ENCODE assay signal across 9 cellular contexts in the genomic region with DNA sequence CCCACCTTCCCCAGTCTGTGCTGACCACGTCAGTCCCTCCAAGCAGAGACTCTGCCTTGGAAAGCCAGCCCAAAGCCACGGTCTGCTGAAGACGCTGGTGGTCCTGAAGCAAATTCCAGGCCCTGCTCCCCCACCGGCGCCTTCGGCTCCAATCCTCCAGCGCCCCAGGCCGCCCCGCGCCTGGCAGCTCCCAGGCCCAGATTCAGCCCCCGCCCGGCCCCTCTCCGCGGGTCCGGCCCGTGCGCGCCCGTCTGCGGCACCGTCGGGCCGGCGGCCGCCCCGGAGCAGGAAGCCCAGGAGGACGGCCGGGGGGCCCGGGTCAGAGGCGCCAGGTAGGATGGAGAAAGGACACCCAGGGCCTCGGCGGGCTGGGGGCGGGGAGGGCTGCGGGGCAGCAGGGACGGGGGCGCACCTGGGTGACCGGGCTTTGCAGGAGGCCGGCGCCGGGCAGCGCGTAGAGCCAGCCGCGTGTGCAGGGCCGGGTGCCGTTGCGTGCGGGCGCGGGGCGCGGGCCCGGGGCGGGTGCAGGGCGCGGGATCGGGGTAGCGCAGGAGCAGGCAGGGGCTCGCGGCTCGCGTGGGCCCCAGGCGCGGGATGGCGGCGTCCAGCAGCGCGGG. TPM values are rescaled to one million over a fixed set of nuclear protein-coding genes. Genes with fewer than 3 reads are reported as not detected.
DNase-seq lines count a peak whose midpoint lies in the region; ATAC-seq and TF ChIP-seq lines count a peak whose summit lies in the region.
"Had no signal": no experiment of that assay in that cellular context is flagged by ENCODE, and none has a peak within 500 bp of the region (broad histone marks: within the 10 kb centered on the region; RNA-seq: fewer than 3 reads in every experiment).

No MANE protein-coding gene starts in this region.

- no peak overlapping the region for H2BK120ac ChIP-seq in trophoblast cell (ENCODE audit: insufficient read depth, low read length, poor library complexity)

- H3K4ac ChIP-seq in trophoblast cell (ENCODE audit: low read depth, low read length): no peak overlapping the region

- no peaks in the 10 kb centered on the region for H4K20me1 ChIP-seq in PC-9 (ENCODE audit: insufficient read depth)

- H3K4me2 ChIP-seq in PC-9 (peak overlapping the region; percentile 73), trophoblast cell (ENCODE audit: low read length) (peak overlapping the region; percentile 72)

- DNase-seq in Daoy (ENCODE audit: low read depth) (peak; percentile 4), PC-9 (no peak), heart right ventricle (no peak), trophoblast cell (no peak), anterior cingulate cortex (lab: John Stamatoyannopoulos, UW) (no peak), NCI-H1694 treated with DMSO at 0.1 percent for 48 hours (lab: John Stamatoyannopoulos, UW) (no peak), head of caudate nucleus (no peak)
- no peak for DNase-seq in stimulated activated CD4-positive, alpha-beta T cell treated with anti-CD3 and anti-CD28 coated beads, Interleukin-12 subunit alpha, Interleukin-12 subunit beta, amount 100 ng/mL, for 4 hours
- DNase-seq: SIG-M5 had no signal

- H3K18ac ChIP-seq in trophoblast cell (ENCODE audit: low read length): no peak overlapping the region

- CTCF ChIA-PET in PC-9 (lab: Charles Lee): interaction anchor here (1.0 kb wide), 1 partner anchor 463 kb away, joined by 3 read pairs; no protein-coding TSS in a partner anchor

- no peak overlapping the region for H3K14ac ChIP-seq in trophoblast cell (ENCODE audit: low read length)

- H3K4me1 ChIP-seq in PC-9 (replicated peaks; ENCODE audit: insufficient read depth): peaks cover 10% of the 10 kb centered on the region; the same call in 1 of the 2 replicates
- peaks cover 0 to 14% (median 5%) of the 10 kb centered on the region in 9 donors for H3K4me1 ChIP-seq in heart right ventricle
- peaks cover 8 to 9% of the 10 kb centered on the region in 2 experiments for H3K4me1 ChIP-seq in trophoblast cell (ENCODE audit: control insufficient read depth in 1 of 2, insufficient read depth in 2 of 2, low read length in 2 of 2)

- H3K27ac ChIP-seq in PC-9 (no peak overlapping the region), heart right ventricle (no peak overlapping the region), trophoblast cell (ENCODE audit: low read depth, low read length) (no peak overlapping the region)

- no peak overlapping the region for H4K91ac ChIP-seq in trophoblast cell (ENCODE audit: low read depth, low read length)

- peaks cover 10% of the 10 kb centered on the region for H3F3A ChIP-seq in PC-9 (ENCODE audit: insufficient read depth, low read depth)

- no peak overlapping the region for H2BK5ac ChIP-seq in trophoblast cell (ENCODE audit: low read depth, low read length, poor library complexity)

- H3K36me3 ChIP-seq in PC-9 (ENCODE audit: low read depth) (no peaks in the 10 kb centered on the region), heart right ventricle (no peaks in the 10 kb centered on the region), trophoblast cell (ENCODE audit: control insufficient read depth in 1 of 2, insufficient read depth in 2 of 2, low read length in 2 of 2) (no peaks in the 10 kb centered on the region)

- H3K79me1 ChIP-seq in trophoblast cell (ENCODE audit: low read length): no peaks in the 10 kb centered on the region

- H3K23ac ChIP-seq in trophoblast cell (ENCODE audit: low read length): no peak overlapping the region

- no peak overlapping the region for H4K8ac ChIP-seq in trophoblast cell (ENCODE audit: low read depth, low read length)

- H3K79me2 ChIP-seq in PC-9 (ENCODE audit: low read depth) (no peaks in the 10 kb centered on the region), trophoblast cell (ENCODE audit: control insufficient read depth, insufficient read depth, low read length, poor library complexity) (no peaks in the 10 kb centered on the region)

- H3K9me3 ChIP-seq in PC-9 (ENCODE audit: insufficient read depth, low read depth): no peaks in the 10 kb centered on the region
- H3K9me3 ChIP-seq in heart right ventricle: peaks cover 0 to 4% (median 0%) of the 10 kb centered on the region in 11 donors
- H3K9me3 ChIP-seq in trophoblast cell (ENCODE audit: insufficient read depth, low read depth, low read length): peaks cover 7% of the 10 kb centered on the region

- intact Hi-C loops in PC-9 (cut with micrococcal nuclease; ENCODE audit: unreplicated experiment): no loop called here
- intact Hi-C loops in heart right ventricle (cut with DNase I): no loop called here
- intact Hi-C loops in head of caudate nucleus (cut with DNase I): no loop called here

- ATAC-seq in heart right ventricle: no peak

- H3K4me3 ChIP-seq in PC-9 (peak overlapping the region; percentile 48; the same call in 1 of the 2 replicates), heart right ventricle (peak overlapping the region in 6 of 10 donors; percentile 13 to 32 (median 27)), trophoblast cell (ENCODE audit: low read depth, low read length) (peak overlapping the region; percentile 2)

- H3K9ac ChIP-seq in trophoblast cell (ENCODE audit: low read length): no peak overlapping the region

- TF ChIP-seq CTCF in PC-9 (conservative IDR thresholded peaks at IDR 0.05) (no peak), heart right ventricle (IDR thresholded peaks at IDR 0.05) (no peak)

- H2AFZ ChIP-seq in PC-9 (peak overlapping the region; percentile 27; the same call in 1 of the 2 replicates), trophoblast cell (ENCODE audit: insufficient read depth, low read length, poor library complexity) (no peak overlapping the region)

- POLR2A ChIA-PET in PC-9 (lab: Charles Lee; ENCODE audit: unreplicated experiment): interaction anchor here (0.6 kb wide), 1 partner anchor 46 kb away, joined by 4 read pairs; no protein-coding TSS in a partner anchor

- no TSS peak for BruUV-seq in PC-9 (replicated peaks; lab: Mats Ljungman, UMichigan)

- H2AK5ac ChIP-seq in trophoblast cell (ENCODE audit: low read length): no peak overlapping the region

- WGBS in heart right ventricle, 2 donors: 1 to 2% methylated on average over 45 to 68 of the region's 68 CpGs
- no CpG with 5 or more reads among the region's 68 CpGs for whole genome bisulfite sequencing in trophoblast cell (ENCODE audit: extremely low coverage, insufficient coverage, insufficient read length)

- no peaks in the 10 kb centered on the region for H3K9me2 ChIP-seq in PC-9 (ENCODE audit: insufficient read depth)

- H3K27me3 ChIP-seq in PC-9 (ENCODE audit: insufficient read depth, low read depth): peaks cover 10% of the 10 kb centered on the region
- H3K27me3 ChIP-seq in heart right ventricle: peaks cover 36 to 82% (median 73%) of the 10 kb centered on the region in 7 donors
- peaks cover 26% of the 10 kb centered on the region for H3K27me3 ChIP-seq in trophoblast cell (ENCODE audit: insufficient read depth, low read length)

- H4K12ac ChIP-seq in trophoblast cell (ENCODE audit: low read depth, low read length): no peak overlapping the region

- no peak overlapping the region for H2BK12ac ChIP-seq in trophoblast cell (ENCODE audit: low read length)

RNA-seq across cellular contexts. Expression of gene SLC22A31, which starts 0.6 kb away (rescaled TPM):
- total RNA-seq in Daoy (2014; rRNA removed; shearing (Covaris generic)): not detected in 2 replicates
- total RNA-seq in PC-9 (2021) (2.5 and 5.4 TPM in 2 replicates), heart right ventricle (under 1 TPM in 1 of 10 donors, not detected in 9; 0.36 TPM)
- under 1 TPM in 1 of 2 donors, not detected in 1; 0.20 TPM for polyA plus RNA-seq in heart right ventricle
- polyA plus RNA-seq in trophoblast cell (2013): 2.1 and 2.2 TPM in 2 replicates

RNA-seq across cellular contexts. Expression of gene ZNF778, which starts 16.5 kb away (rescaled TPM):
- 3.4 TPM in 2 replicates for total RNA-seq in Daoy (2014; rRNA removed; shearing (Covaris generic))
- 9.5 and 15.7 TPM in 2 replicates for total RNA-seq in PC-9 (2021)
- total RNA-seq in heart right ventricle: 10 to 100 TPM in 2 of 10 donors, 1 to 10 TPM in 8; 5.9 to 11.3 (median 8.8) TPM
- polyA plus RNA-seq in heart right ventricle: 1 to 10 TPM; 1.7 to 1.8 TPM
- 11.2 and 13.0 TPM in 2 replicates for polyA plus RNA-seq in trophoblast cell (2013)

RNA-seq across cellular contexts. Expression of gene CDH15, which starts 29.4 kb away (rescaled TPM):
- total RNA-seq in Daoy (2014; rRNA removed; shearing (Covaris generic)): not detected in 2 replicates
- total RNA-seq in PC-9 (2021) (not detected in 2 replicates), heart right ventricle (under 1 TPM in 2 of 10 donors, not detected in 8; 0.08 to 0.16 TPM)
- polyA plus RNA-seq in heart right ventricle: under 1 TPM in 1 of 2 donors, not detected in 1; 0.45 TPM
- 0.07 and 0.10 TPM in 2 replicates for polyA plus RNA-seq in trophoblast cell (2013)
